1 cellular context compared by ENCODE assay signal in the genomic region with DNA sequence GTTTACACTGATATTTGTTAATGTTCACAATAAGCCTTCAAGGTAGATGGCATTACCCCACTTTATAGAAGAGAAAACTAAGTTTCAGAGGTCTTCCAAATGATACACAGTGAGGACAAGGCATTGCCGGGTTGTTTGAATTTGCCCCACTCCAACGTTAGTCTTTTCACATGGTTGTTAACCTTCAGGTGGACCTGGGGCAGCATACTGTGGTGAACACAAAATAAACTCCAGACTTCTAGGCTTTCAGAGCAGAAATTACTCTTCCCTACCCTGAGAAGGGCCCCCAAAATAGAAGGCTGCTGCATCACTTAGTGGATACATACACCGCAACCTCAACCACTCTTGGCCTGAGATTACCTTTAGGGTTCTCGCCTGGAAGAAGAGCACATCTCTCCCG.
TF ChIP-seq lines count a peak whose summit lies in the region.

No MANE protein-coding gene starts in this region.

TF ChIP-seq in K562, 482 proteins besides CTCF, POLR2A, EP300 and RAD21 (continued from another document):
- TF ChIP-seq, protein P1, sequence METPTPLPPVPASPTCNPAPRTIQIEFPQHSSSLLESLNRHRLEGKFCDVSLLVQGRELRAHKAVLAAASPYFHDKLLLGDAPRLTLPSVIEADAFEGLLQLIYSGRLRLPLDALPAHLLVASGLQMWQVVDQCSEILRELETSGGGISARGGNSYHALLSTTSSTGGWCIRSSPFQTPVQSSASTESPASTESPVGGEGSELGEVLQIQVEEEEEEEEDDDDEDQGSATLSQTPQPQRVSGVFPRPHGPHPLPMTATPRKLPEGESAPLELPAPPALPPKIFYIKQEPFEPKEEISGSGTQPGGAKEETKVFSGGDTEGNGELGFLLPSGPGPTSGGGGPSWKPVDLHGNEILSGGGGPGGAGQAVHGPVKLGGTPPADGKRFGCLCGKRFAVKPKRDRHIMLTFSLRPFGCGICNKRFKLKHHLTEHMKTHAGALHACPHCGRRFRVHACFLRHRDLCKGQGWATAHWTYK (CRISPR knock-in tag; IDR thresholded peaks at IDR 0.05) = no peak
- TF ChIP-seq ZNF253 (CRISPR knock-in tag; conservative IDR thresholded peaks at IDR 0.05) (no peak), TSC22D4 (tag; IDR thresholded peaks at IDR 0.05) (no peak), DNMT1 (IDR thresholded peaks at IDR 0.05) (no peak), RFX7 (CRISPR knock-in tag; IDR thresholded peaks at IDR 0.05) (no peak), BMI1 (IDR thresholded peaks at IDR 0.05; ENCODE audit: low read length) (no peak)
